ENCODE assay signal across 35 cellular contexts in the genomic region with DNA sequence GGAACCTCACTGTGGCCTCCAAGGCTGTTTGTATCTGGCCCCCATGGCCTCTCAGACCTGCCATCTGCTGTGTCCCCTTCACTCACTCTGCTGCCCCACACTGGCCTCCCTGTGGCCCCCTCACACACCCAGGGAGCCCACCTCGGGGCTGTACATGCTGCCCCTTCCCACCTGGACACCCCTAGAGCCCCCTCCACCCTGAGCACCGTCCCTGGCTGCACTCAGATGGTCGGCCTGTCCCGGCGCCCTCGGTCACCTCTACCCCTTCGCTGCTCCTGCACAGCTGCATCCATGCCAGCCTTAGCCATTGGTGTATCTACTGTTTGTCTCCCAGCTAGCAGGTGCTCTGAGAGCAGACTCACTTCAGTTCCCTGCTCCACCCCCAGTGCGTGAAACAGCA.
"Had no signal": no experiment of that assay in that cellular context is flagged by ENCODE, and none has a peak within 500 bp of the region (broad histone marks: within the 10 kb centered on the region; RNA-seq: fewer than 3 reads in every experiment).

No MANE protein-coding gene starts in this region.

- H3K27me3 ChIP-seq: brain microvascular endothelial cell, esophagus muscularis mucosa, foreskin keratinocyte, gastrocnemius medialis, heart left ventricle had no signal

- H3K36me3 Mint-ChIP-seq: activated CD8-positive, alpha-beta memory T cell treated with anti-CD3 and anti-CD28 coated beads, Interleukin-2, amount 10 ng/mL, durations not matched to agents 7 days and 5 days; activated naive CD4-positive, alpha-beta T cell treated with anti-CD3 and anti-CD28 coated beads, Interleukin-2, amount 50 U/mL, for 24 hours; activated naive CD8-positive, alpha-beta T cell treated with anti-CD3 and anti-CD28 coated beads, Interleukin-2, amount 10 ng/mL, durations not matched to agents 7 days and 5 days had no signal

- ATAC-seq: activated CD4-positive, CD25-positive, alpha-beta regulatory T cell treated with anti-CD3 and anti-CD28 coated beads, Interleukin-2, amount 50 U/mL, for 24 hours; activated CD8-positive, alpha-beta memory T cell treated with anti-CD3 and anti-CD28 coated beads, Interleukin-2, amount 10 ng/mL, durations not matched to agents 7 days and 5 days; activated CD8-positive, alpha-beta T cell treated with anti-CD3 and anti-CD28 coated beads for 36 hours; effector memory CD8-positive, alpha-beta T cell; foreskin keratinocyte; gastrocnemius medialis; heart left ventricle; T-helper 17 cell had no signal

- H3K36me3 ChIP-seq: brain microvascular endothelial cell, esophagus muscularis mucosa, gastrocnemius medialis, heart left ventricle, WERI-Rb-1 had no signal

- H3K9me3 ChIP-seq: gastrocnemius medialis had no signal

- H3K4me1 Mint-ChIP-seq: activated B cell treated with CpG ODN at 0.5 μM for 24 hours; activated CD8-positive, alpha-beta memory T cell treated with anti-CD3 and anti-CD28 coated beads, Interleukin-2, amount 10 ng/mL, durations not matched to agents 7 days and 5 days; activated naive CD4-positive, alpha-beta T cell treated with anti-CD3 and anti-CD28 coated beads, Interleukin-2, amount 50 U/mL, for 24 hours; activated naive CD8-positive, alpha-beta T cell treated with anti-CD3 and anti-CD28 coated beads, Interleukin-2, amount 10 ng/mL, durations not matched to agents 7 days and 5 days; central memory CD8-positive, alpha-beta T cell; T-helper 17 cell had no signal

- H3K4me3 ChIP-seq: esophagus muscularis mucosa, gastrocnemius medialis, heart left ventricle had no signal

- H3K4me3 Mint-ChIP-seq: activated B cell treated with CpG ODN at 0.5 μM for 24 hours; activated CD8-positive, alpha-beta memory T cell treated with anti-CD3 and anti-CD28 coated beads, Interleukin-2, amount 10 ng/mL, durations not matched to agents 7 days and 5 days; activated CD8-positive, alpha-beta T cell treated with anti-CD3 and anti-CD28 coated beads for 36 hours; activated naive CD4-positive, alpha-beta T cell treated with anti-CD3 and anti-CD28 coated beads for 36 hours; activated naive CD4-positive, alpha-beta T cell treated with anti-CD3 and anti-CD28 coated beads, Interleukin-2, amount 50 U/mL, for 24 hours; activated naive CD8-positive, alpha-beta T cell treated with anti-CD3 and anti-CD28 coated beads, Interleukin-2, amount 10 ng/mL, durations not matched to agents 7 days and 5 days; activated T-helper 1 cell treated with anti-CD3 and anti-CD28 coated beads, Interleukin-12 subunit alpha, Interleukin-12 subunit beta, Interleukin-2, Interleukin-4 antibody, amounts not matched to agents 30 ng/mL and 10 ng/mL and 1 ng/mL, durations not matched to agents 14 hours and 24 hours and 36 hours; central memory CD8-positive, alpha-beta T cell; effector memory CD8-positive, alpha-beta T cell; T-helper 17 cell; T-helper 2 cell treated with Interferon-gamma antibody and Interleukin-4, amounts not matched to agents 5 μg/mL and 100 μg/mL, for 36 hours had no signal

- H3K27ac ChIP-seq: brain microvascular endothelial cell, esophagus muscularis mucosa, foreskin keratinocyte, gastrocnemius medialis, heart left ventricle, WERI-Rb-1 had no signal

- H3K27me3 Mint-ChIP-seq: activated B cell treated with CpG ODN at 0.5 μM for 24 hours; activated CD8-positive, alpha-beta memory T cell treated with anti-CD3 and anti-CD28 coated beads, Interleukin-2, amount 10 ng/mL, durations not matched to agents 7 days and 5 days; activated CD8-positive, alpha-beta T cell treated with anti-CD3 and anti-CD28 coated beads for 36 hours; activated naive CD4-positive, alpha-beta T cell treated with anti-CD3 and anti-CD28 coated beads, Interleukin-2, amount 50 U/mL, for 24 hours; activated naive CD8-positive, alpha-beta T cell treated with anti-CD3 and anti-CD28 coated beads, Interleukin-2, amount 10 ng/mL, durations not matched to agents 7 days and 5 days; central memory CD8-positive, alpha-beta T cell had no signal

- H3K4me1 ChIP-seq: esophagus muscularis mucosa, foreskin keratinocyte, gastrocnemius medialis, heart left ventricle had no signal

- DNase-seq: activated B cell treated with CpG ODN at 0.5 μM for 24 hours; activated CD4-positive, alpha-beta T cell treated with anti-CD3 and anti-CD28 coated beads for 48 hours; activated CD4-positive, alpha-beta T cell treated with anti-CD3 and anti-CD28 coated beads, Interleukin-2, amount 50 U/mL, for 1 hour; activated CD4-positive, alpha-beta T cell treated with anti-CD3 and anti-CD28 coated beads, Interleukin-2, amount 50 U/mL, for 48 hours; activated CD8-positive, alpha-beta memory T cell treated with anti-CD3 and anti-CD28 coated beads, Interleukin-2, amount 10 ng/mL, durations not matched to agents 7 days and 5 days; activated CD8-positive, alpha-beta memory T cell treated with anti-CD3 and anti-CD28 coated beads, Interleukin-2, amount 50 U/mL, for 4 hours; activated CD8-positive, alpha-beta T cell treated with anti-CD3 and anti-CD28 coated beads for 36 hours; activated effector memory CD4-positive, alpha-beta T cell treated with anti-CD3 and anti-CD28 coated beads, Interleukin-2, amount 50 U/mL, for 16 hours; activated naive CD4-positive, alpha-beta T cell treated with anti-CD3 and anti-CD28 coated beads for 36 hours; activated naive CD8-positive, alpha-beta T cell treated with anti-CD3 and anti-CD28 coated beads, Interleukin-2, amount 10 ng/mL, durations not matched to agents 7 days and 5 days; activated T-cell treated with anti-CD3 and anti-CD28 coated beads, Interleukin-2, amount 50 U/mL, for 1 hour; activated T-cell treated with anti-CD3 and anti-CD28 coated beads, Interleukin-2, amount 50 U/mL, for 48 hours; amniotic stem cell; anterior cingulate cortex; brain microvascular endothelial cell; cortex of kidney; dermis blood vessel endothelial cell; effector CD4-positive, alpha-beta T cell; effector memory CD8-positive, alpha-beta T cell; erythroblast; foreskin keratinocyte; gastrocnemius medialis; glutamatergic neuron; heart left ventricle; T-helper 1 cell; T-helper 17 cell; T1000; WERI-Rb-1 had no signal

- H3K27ac Mint-ChIP-seq: activated B cell treated with CpG ODN at 0.5 μM for 24 hours; activated CD8-positive, alpha-beta memory T cell treated with anti-CD3 and anti-CD28 coated beads, Interleukin-2, amount 10 ng/mL, durations not matched to agents 7 days and 5 days; activated CD8-positive, alpha-beta T cell treated with anti-CD3 and anti-CD28 coated beads for 36 hours; activated naive CD4-positive, alpha-beta T cell treated with anti-CD3 and anti-CD28 coated beads for 36 hours; activated naive CD4-positive, alpha-beta T cell treated with anti-CD3 and anti-CD28 coated beads, Interleukin-2, amount 50 U/mL, for 24 hours; activated naive CD8-positive, alpha-beta T cell treated with anti-CD3 and anti-CD28 coated beads, Interleukin-2, amount 10 ng/mL, durations not matched to agents 7 days and 5 days; activated T-helper 1 cell treated with anti-CD3 and anti-CD28 coated beads, Interleukin-12 subunit alpha, Interleukin-12 subunit beta, Interleukin-2, Interleukin-4 antibody, amounts not matched to agents 30 ng/mL and 10 ng/mL and 1 ng/mL, durations not matched to agents 14 hours and 24 hours and 36 hours; activated T-helper 2 cell treated with anti-CD3 and anti-CD28 coated beads, Interferon-gamma antibody, Interleukin-2, Interleukin-4, amounts not matched to agents 10 μg/mL and 5 μg/mL and 100 μg/mL, durations not matched to agents 14 hours and 24 hours and 36 hours; effector memory CD8-positive, alpha-beta T cell; T-helper 17 cell; T-helper 2 cell treated with Interferon-gamma antibody and Interleukin-4, amounts not matched to agents 5 μg/mL and 100 μg/mL, for 36 hours had no signal

- H3K9me3 Mint-ChIP-seq: activated naive CD4-positive, alpha-beta T cell treated with anti-CD3 and anti-CD28 coated beads, Interleukin-2, amount 50 U/mL, for 24 hours; activated naive CD8-positive, alpha-beta T cell treated with anti-CD3 and anti-CD28 coated beads, Interleukin-2, amount 10 ng/mL, durations not matched to agents 7 days and 5 days; activated T-helper 1 cell treated with anti-CD3 and anti-CD28 coated beads, Interleukin-12 subunit alpha, Interleukin-12 subunit beta, Interleukin-2, Interleukin-4 antibody, amounts not matched to agents 30 ng/mL and 10 ng/mL and 1 ng/mL, durations not matched to agents 14 hours and 24 hours and 36 hours; activated T-helper 2 cell treated with anti-CD3 and anti-CD28 coated beads, Interferon-gamma antibody, Interleukin-2, Interleukin-4, amounts not matched to agents 10 μg/mL and 5 μg/mL and 100 μg/mL, durations not matched to agents 14 hours and 24 hours and 36 hours; central memory CD8-positive, alpha-beta T cell had no signal
